8 cellular contexts compared by ENCODE assay signal in genomic region chr1:147599362-147600118, GRCh38. TPM values are rescaled to one million over a fixed set of nuclear protein-coding genes. Genes with fewer than 3 reads are reported as not detected.
DNase-seq lines count a peak whose midpoint lies in the region; ATAC-seq and TF ChIP-seq lines count a peak whose summit lies in the region.

No MANE protein-coding gene starts in this region.

- H3K9me3 ChIP-seq in OCI-LY3 (ENCODE audit: insufficient read depth, low read length) (no peaks in the 10 kb centered on the region), mononuclear cell (ENCODE audit: low read depth, low read length) (no peaks in the 10 kb centered on the region)

- H2AFZ ChIP-seq in OCI-LY3 (ENCODE audit: low read depth, low read length), result peak overlapping the region; percentile 42

- no peaks in the 10 kb centered on the region for H3K36me3 ChIP-seq in OCI-LY3 (replicated peaks; ENCODE audit: low read depth, low read length)

- H3K27ac ChIP-seq in OCI-LY3 (ENCODE audit: low read length), result peak overlapping the region; percentile 36

- peak overlapping the region; percentile 78 for H3K4me3 ChIP-seq in OCI-LY3 (ENCODE audit: low read length)
- H3K4me3 ChIP-seq in mononuclear cell (ENCODE audit: low read length), result peak overlapping the region; percentile 44

- no peaks in the 10 kb centered on the region for H4K20me1 ChIP-seq in OCI-LY3 (ENCODE audit: insufficient read depth, low read length)

- DNase-seq in COLO829 (ENCODE audit: low spot score) (peak; percentile 95), HuH-7 (ENCODE audit: low spot score) (peak; percentile 79), activated T-cell treated with anti-CD3 and anti-CD28 coated beads for 1 hour (ENCODE audit: low read depth) (peak; percentile 97), epidermal melanocyte (ENCODE audit: insufficient read length, low spot score) (peak; percentile 60)
- DNase-seq in stimulated activated CD8-positive, alpha-beta memory T cell treated with anti-CD3 and anti-CD28 coated beads, Interleukin-2, amount 100 ng/mL, for 1 hour (ENCODE audit: low read depth in 2 of 2), result peak; percentile 95 to 98

- peaks cover 18% of the 10 kb centered on the region for H3K79me2 ChIP-seq in OCI-LY3 (ENCODE audit: low read length)

- peak overlapping the region; percentile 72 for H3K9ac ChIP-seq in OCI-LY3 (ENCODE audit: low read length)

- H3K4me1 ChIP-seq in OCI-LY3 (ENCODE audit: low read length) (peaks cover 13% of the 10 kb centered on the region), mononuclear cell (ENCODE audit: insufficient read depth, low read length) (peaks cover 14% of the 10 kb centered on the region)

- H3K27me3 ChIP-seq in OCI-LY3 (ENCODE audit: low read depth, low read length) (peaks cover 29% of the 10 kb centered on the region), mononuclear cell (ENCODE audit: insufficient read depth, low read length) (peaks cover 30% of the 10 kb centered on the region)

- peak; percentile 64 for ATAC-seq in GM21526 (IDR thresholded peaks at IDR 0.05; ENCODE audit: low FRiP score, unreplicated experiment)

- H3K4me2 ChIP-seq in OCI-LY3 (ENCODE audit: low read length), result peak overlapping the region; percentile 82

- TF ChIP-seq CTCF in OCI-LY3 (IDR thresholded peaks at IDR 0.05; ENCODE audit: low read depth, low read length), result no peak

RNA-seq across cellular contexts. Expression of gene BCL9, which starts 58.2 kb away (rescaled TPM):
- total RNA-seq in mononuclear cell, result 5.1 TPM

Comparison
In these comparisons a context has a peak if more than half of its experiments do, and no peak if none do; other contexts are left out.
1. Peak in every context shown above with its lines: DNase-seq, ATAC-seq, H3K4me3 ChIP-seq and H3K27ac ChIP-seq.